Comparison of ENCODE assay signal across 9 cellular contexts in the genomic region with DNA sequence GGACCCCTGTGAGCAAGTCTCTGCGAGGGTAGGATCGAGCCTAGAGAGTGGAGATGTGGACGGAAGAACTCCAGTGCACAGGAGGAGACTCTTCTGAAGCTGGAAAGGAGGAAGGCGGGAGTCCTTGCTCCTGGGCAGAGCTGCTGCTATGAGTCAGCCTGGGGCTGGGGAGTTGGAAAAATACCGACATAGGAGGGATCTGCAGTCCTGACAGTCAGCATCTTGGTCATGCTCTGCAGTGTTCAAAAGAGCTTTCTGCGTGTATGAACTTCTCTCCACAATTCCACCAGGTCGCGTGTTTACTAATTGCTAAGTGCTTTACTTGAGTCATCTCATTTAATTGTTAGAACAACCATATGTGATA.
A peak's percentile ranks its signal among the peaks of the same experiment; 100 is the strongest.
DNase-seq lines count a peak whose midpoint lies in the region; TF ChIP-seq lines count a peak whose summit lies in the region.
"Had no signal": no experiment of that assay in that cellular context is flagged by ENCODE, and none has a peak within 500 bp of the region (broad histone marks: within the 10 kb centered on the region; RNA-seq: fewer than 3 reads in every experiment).

No MANE protein-coding gene starts in this region.

- peak overlapping the region; percentile 5 for H3K27ac ChIP-seq in angular gyrus (ENCODE audit: low read depth, low read length)
- peak overlapping the region; percentile 32 for H3K27ac ChIP-seq in left ventricle myocardium inferior (replicated peaks)
- H3K27ac ChIP-seq in suprapubic skin, result peak overlapping the region; percentile 21
- H3K27ac ChIP-seq in ovary, result no peak overlapping the region

- H3K4me3 Mint-ChIP-seq in T-helper 2 cell treated with Interferon-gamma antibody and Interleukin-4, amounts not matched to agents 5 μg/mL and 100 μg/mL, for 36 hours, result no peak overlapping the region
- H3K4me3 Mint-ChIP-seq: activated CD4-positive, alpha-beta T cell treated with anti-CD3 and anti-CD28 coated beads for 36 hours had no signal

- no peaks in the 10 kb centered on the region for H3K9me3 Mint-ChIP-seq in T-helper 2 cell treated with Interferon-gamma antibody and Interleukin-4, amounts not matched to agents 5 μg/mL and 100 μg/mL, for 36 hours

- H3K9me3 ChIP-seq in left ventricle myocardium inferior (replicated peaks) (no peaks in the 10 kb centered on the region), suprapubic skin (no peaks in the 10 kb centered on the region), ovary (no peaks in the 10 kb centered on the region)

- peaks cover 76% of the 10 kb centered on the region for H3K4me1 ChIP-seq in left ventricle myocardium inferior
- peaks cover 22% of the 10 kb centered on the region for H3K4me1 ChIP-seq in suprapubic skin
- no peaks in the 10 kb centered on the region for H3K4me1 ChIP-seq in ovary (ENCODE audit: insufficient read depth)

- no peaks in the 10 kb centered on the region for H3K27me3 Mint-ChIP-seq in T-helper 2 cell treated with Interferon-gamma antibody and Interleukin-4, amounts not matched to agents 5 μg/mL and 100 μg/mL, for 36 hours (ENCODE audit: low read depth)
- H3K27me3 Mint-ChIP-seq: activated CD4-positive, alpha-beta T cell treated with anti-CD3 and anti-CD28 coated beads for 36 hours had no signal

- no peak for TF ChIP-seq POLR2A in suprapubic skin (IDR thresholded peaks at IDR 0.05)
- no peak for TF ChIP-seq POLR2A in ovary (IDR thresholded peaks at IDR 0.05)

- no peaks in the 10 kb centered on the region for H3K27me3 ChIP-seq in H7 (ENCODE audit: control insufficient read depth, insufficient read depth, low read length)
- no peaks in the 10 kb centered on the region for H3K27me3 ChIP-seq in left ventricle myocardium inferior (ENCODE audit: low read depth)
- no peaks in the 10 kb centered on the region for H3K27me3 ChIP-seq in suprapubic skin
- no peaks in the 10 kb centered on the region for H3K27me3 ChIP-seq in ovary

- TF ChIP-seq CTCF in left ventricle myocardium inferior (IDR thresholded peaks at IDR 0.05; ENCODE audit: borderline replicate concordance) (no peak), suprapubic skin (IDR thresholded peaks at IDR 0.05) (no peak), ovary (IDR thresholded peaks at IDR 0.05) (no peak)

- H3K4me1 Mint-ChIP-seq in T-helper 2 cell treated with Interferon-gamma antibody and Interleukin-4, amounts not matched to agents 5 μg/mL and 100 μg/mL, for 36 hours (ENCODE audit: low read depth), result peaks cover 22% of the 10 kb centered on the region

- whole genome bisulfite sequencing in suprapubic skin, result 54% methylated on average over 8 of the region's 8 CpGs
- WGBS in ovary, 3 donors, result 50 to 56% (median 52%) methylated on average over 8 of the region's 8 CpGs

- no peaks in the 10 kb centered on the region for H3K36me3 ChIP-seq in H7 (replicated peaks; ENCODE audit: control insufficient read depth, insufficient read depth, low read length)
- H3K36me3 ChIP-seq in left ventricle myocardium inferior, result no peaks in the 10 kb centered on the region
- H3K36me3 ChIP-seq in suprapubic skin, result no peaks in the 10 kb centered on the region
- no peaks in the 10 kb centered on the region for H3K36me3 ChIP-seq in ovary

- DNase-seq in H7 (peak; percentile 72), left ventricle myocardium inferior (no peak), suprapubic skin (ENCODE audit: low spot score in 2 of 2) (peak in 1 of 2 donors; percentile 66), ovary (no peak), mesenteric fat pad (ENCODE audit: low spot score) (no peak), COR-L47 (lab: John Stamatoyannopoulos, UW) (no peak)
- no peak for DNase-seq in T-helper 2 cell treated with Interferon-gamma antibody and Interleukin-4, amounts not matched to agents 5 μg/mL and 100 μg/mL, for 36 hours (ENCODE audit: low spot score)
- DNase-seq: activated CD4-positive, alpha-beta T cell treated with anti-CD3 and anti-CD28 coated beads for 36 hours had no signal

- intact Hi-C loops in left ventricle myocardium inferior (cut with micrococcal nuclease), result loop anchor here (10.0 kb wide), 1 partner anchor 68 kb away; no protein-coding TSS in a partner anchor
- intact Hi-C loops in ovary (cut with DNase I), result no loop called here

- H3K4me3 ChIP-seq in H7 (ENCODE audit: insufficient read depth, low read depth, low read length) (no peak overlapping the region), left ventricle myocardium inferior (no peak overlapping the region), suprapubic skin (no peak overlapping the region), ovary (no peak overlapping the region)

- no peaks in the 10 kb centered on the region for H3K36me3 Mint-ChIP-seq in T-helper 2 cell treated with Interferon-gamma antibody and Interleukin-4, amounts not matched to agents 5 μg/mL and 100 μg/mL, for 36 hours (ENCODE audit: low read depth)

- no peak for TF ChIP-seq EP300 in suprapubic skin (IDR thresholded peaks at IDR 0.05)
- TF ChIP-seq EP300 in ovary (IDR thresholded peaks at IDR 0.05), result no peak

- H3K27ac Mint-ChIP-seq in T-helper 2 cell treated with Interferon-gamma antibody and Interleukin-4, amounts not matched to agents 5 μg/mL and 100 μg/mL, for 36 hours, result no peak overlapping the region
- H3K27ac Mint-ChIP-seq: activated CD4-positive, alpha-beta T cell treated with anti-CD3 and anti-CD28 coated beads for 36 hours had no signal

Comparison
In these comparisons a context has a peak if more than half of its experiments do, and no peak if none do; other contexts are left out.
1. H3K27ac ChIP-seq: peak in angular gyrus (single experiment), left ventricle myocardium inferior (single experiment) and suprapubic skin (single experiment); none in ovary (0 of 2).